Comparison of ENCODE assay signal across 1 cellular context in the genomic region with DNA sequence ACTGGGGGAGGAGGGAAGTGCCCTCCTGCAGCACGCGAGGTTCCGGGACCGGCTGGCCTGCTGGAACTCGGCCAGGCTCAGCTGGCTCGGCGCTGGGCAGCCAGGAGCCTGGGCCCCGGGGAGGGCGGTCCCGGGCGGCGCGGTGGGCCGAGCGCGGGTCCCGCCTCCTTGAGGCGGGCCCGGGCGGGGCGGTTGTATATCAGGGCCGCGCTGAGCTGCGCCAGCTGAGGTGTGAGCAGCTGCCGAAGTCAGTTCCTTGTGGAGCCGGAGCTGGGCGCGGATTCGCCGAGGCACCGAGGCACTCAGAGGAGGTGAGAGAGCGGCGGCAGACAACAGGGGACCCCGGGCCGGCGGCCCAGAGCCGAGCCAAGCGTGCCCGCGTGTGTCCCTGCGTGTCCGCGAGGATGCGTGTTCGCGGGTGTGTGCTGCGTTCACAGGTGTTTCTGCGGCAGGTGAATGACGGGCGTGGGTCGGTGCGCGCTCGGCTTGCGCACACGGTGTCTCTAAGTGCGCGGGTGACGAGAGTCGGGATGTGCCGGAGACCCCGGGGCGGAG.
A peak's percentile ranks its signal among the peaks of the same experiment; 100 is the strongest.
TF ChIP-seq lines count a peak whose summit lies in the region.

A gene (plus strand): TSS at position 227 of the 555 bp plus-strand sequence. CDS start 5,388 bp downstream, outside the sequence.

TF ChIP-seq in GM12878, 131 proteins besides CTCF, POLR2A, EP300 and RAD21 (continued from another document):
- TF ChIP-seq, protein P1, sequence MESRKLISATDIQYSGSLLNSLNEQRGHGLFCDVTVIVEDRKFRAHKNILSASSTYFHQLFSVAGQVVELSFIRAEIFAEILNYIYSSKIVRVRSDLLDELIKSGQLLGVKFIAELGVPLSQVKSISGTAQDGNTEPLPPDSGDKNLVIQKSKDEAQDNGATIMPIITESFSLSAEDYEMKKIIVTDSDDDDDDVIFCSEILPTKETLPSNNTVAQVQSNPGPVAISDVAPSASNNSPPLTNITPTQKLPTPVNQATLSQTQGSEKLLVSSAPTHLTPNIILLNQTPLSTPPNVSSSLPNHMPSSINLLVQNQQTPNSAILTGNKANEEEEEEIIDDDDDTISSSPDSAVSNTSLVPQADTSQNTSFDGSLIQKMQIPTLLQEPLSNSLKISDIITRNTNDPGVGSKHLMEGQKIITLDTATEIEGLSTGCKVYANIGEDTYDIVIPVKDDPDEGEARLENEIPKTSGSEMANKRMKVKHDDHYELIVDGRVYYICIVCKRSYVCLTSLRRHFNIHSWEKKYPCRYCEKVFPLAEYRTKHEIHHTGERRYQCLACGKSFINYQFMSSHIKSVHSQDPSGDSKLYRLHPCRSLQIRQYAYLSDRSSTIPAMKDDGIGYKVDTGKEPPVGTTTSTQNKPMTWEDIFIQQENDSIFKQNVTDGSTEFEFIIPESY (IDR thresholded peaks at IDR 0.05) = no peak
- TF ChIP-seq CHD1 (IDR thresholded peaks at IDR 0.05; ENCODE audit: low read depth, low read length) (no peak; the same call in 1 of the 2 replicates), BRCA1 (IDR thresholded peaks at IDR 0.05; ENCODE audit: low read depth, low read length) (no peak), IRF4 (IDR thresholded peaks at IDR 0.05; ENCODE audit: low read depth, low read length) (no peak), TCF12 (IDR thresholded peaks at IDR 0.05; ENCODE audit: low read depth, low read length) (peak; percentile 90), ATF7 (IDR thresholded peaks at IDR 0.05; ENCODE audit: low read depth) (no peak), KDM1A (IDR thresholded peaks at IDR 0.05; ENCODE audit: borderline replicate concordance) (no peak), SIX5 (IDR thresholded peaks at IDR 0.05; ENCODE audit: low read depth, low read length, severe bottlenecking) (no peak), POU2F2 (IDR thresholded peaks at IDR 0.05; ENCODE audit: borderline replicate concordance, low read depth, low read length) (peak; percentile 97), EED (IDR thresholded peaks at IDR 0.05; ENCODE audit: low read depth) (no peak; the same call in 1 of the 2 replicates), ASH2L (IDR thresholded peaks at IDR 0.05; ENCODE audit: borderline replicate concordance, low read depth) (no peak), HDAC2 (IDR thresholded peaks at IDR 0.05) (no peak)
- TF ChIP-seq, protein P2, sequence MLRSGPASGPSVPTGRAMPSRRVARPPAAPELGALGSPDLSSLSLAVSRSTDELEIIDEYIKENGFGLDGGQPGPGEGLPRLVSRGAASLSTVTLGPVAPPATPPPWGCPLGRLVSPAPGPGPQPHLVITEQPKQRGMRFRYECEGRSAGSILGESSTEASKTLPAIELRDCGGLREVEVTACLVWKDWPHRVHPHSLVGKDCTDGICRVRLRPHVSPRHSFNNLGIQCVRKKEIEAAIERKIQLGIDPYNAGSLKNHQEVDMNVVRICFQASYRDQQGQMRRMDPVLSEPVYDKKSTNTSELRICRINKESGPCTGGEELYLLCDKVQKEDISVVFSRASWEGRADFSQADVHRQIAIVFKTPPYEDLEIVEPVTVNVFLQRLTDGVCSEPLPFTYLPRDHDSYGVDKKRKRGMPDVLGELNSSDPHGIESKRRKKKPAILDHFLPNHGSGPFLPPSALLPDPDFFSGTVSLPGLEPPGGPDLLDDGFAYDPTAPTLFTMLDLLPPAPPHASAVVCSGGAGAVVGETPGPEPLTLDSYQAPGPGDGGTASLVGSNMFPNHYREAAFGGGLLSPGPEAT (IDR thresholded peaks at IDR 0.05; ENCODE audit: low read depth) = no peak
- TF ChIP-seq, protein P3, sequence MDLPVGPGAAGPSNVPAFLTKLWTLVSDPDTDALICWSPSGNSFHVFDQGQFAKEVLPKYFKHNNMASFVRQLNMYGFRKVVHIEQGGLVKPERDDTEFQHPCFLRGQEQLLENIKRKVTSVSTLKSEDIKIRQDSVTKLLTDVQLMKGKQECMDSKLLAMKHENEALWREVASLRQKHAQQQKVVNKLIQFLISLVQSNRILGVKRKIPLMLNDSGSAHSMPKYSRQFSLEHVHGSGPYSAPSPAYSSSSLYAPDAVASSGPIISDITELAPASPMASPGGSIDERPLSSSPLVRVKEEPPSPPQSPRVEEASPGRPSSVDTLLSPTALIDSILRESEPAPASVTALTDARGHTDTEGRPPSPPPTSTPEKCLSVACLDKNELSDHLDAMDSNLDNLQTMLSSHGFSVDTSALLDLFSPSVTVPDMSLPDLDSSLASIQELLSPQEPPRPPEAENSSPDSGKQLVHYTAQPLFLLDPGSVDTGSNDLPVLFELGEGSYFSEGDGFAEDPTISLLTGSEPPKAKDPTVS (IDR thresholded peaks at IDR 0.05; ENCODE audit: low read depth, low read length) = no peak
- TF ChIP-seq, protein P4, sequence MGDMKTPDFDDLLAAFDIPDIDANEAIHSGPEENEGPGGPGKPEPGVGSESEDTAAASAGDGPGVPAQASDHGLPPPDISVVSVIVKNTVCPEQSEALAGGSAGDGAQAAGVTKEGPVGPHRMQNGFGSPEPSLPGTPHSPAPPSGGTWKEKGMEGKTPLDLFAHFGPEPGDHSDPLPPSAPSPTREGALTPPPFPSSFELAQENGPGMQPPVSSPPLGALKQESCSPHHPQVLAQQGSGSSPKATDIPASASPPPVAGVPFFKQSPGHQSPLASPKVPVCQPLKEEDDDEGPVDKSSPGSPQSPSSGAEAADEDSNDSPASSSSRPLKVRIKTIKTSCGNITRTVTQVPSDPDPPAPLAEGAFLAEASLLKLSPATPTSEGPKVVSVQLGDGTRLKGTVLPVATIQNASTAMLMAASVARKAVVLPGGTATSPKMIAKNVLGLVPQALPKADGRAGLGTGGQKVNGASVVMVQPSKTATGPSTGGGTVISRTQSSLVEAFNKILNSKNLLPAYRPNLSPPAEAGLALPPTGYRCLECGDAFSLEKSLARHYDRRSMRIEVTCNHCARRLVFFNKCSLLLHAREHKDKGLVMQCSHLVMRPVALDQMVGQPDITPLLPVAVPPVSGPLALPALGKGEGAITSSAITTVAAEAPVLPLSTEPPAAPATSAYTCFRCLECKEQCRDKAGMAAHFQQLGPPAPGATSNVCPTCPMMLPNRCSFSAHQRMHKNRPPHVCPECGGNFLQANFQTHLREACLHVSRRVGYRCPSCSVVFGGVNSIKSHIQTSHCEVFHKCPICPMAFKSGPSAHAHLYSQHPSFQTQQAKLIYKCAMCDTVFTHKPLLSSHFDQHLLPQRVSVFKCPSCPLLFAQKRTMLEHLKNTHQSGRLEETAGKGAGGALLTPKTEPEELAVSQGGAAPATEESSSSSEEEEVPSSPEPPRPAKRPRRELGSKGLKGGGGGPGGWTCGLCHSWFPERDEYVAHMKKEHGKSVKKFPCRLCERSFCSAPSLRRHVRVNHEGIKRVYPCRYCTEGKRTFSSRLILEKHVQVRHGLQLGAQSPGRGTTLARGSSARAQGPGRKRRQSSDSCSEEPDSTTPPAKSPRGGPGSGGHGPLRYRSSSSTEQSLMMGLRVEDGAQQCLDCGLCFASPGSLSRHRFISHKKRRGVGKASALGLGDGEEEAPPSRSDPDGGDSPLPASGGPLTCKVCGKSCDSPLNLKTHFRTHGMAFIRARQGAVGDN (IDR thresholded peaks at IDR 0.05) = peak; percentile 97
TF ChIP-seq in GM12878: peak in this region for 46.
